Comparison of ENCODE assay signal across 18 cellular contexts in genomic region chr11:65579291-65579690, GRCh38. TPM values are rescaled to one million over a fixed set of nuclear protein-coding genes. Genes with fewer than 3 reads are reported as not detected.
A peak's percentile ranks its signal among the peaks of the same experiment; 100 is the strongest.
DNase-seq lines count a peak whose midpoint lies in the region; ATAC-seq and TF ChIP-seq lines count a peak whose summit lies in the region.
"Had no signal": no experiment of that assay in that cellular context is flagged by ENCODE, and none has a peak within 500 bp of the region (broad histone marks: within the 10 kb centered on the region; RNA-seq: fewer than 3 reads in every experiment).

No MANE protein-coding gene starts in this region.

- no peak overlapping the region for H3K4me3 ChIP-seq in CD8-positive, alpha-beta memory T cell (ENCODE audit: low read length)
- H3K4me3 ChIP-seq in sigmoid colon (no peak overlapping the region), H7 (ENCODE audit: insufficient read depth, low read depth, low read length) (no peak overlapping the region)
- H3K4me3 ChIP-seq: lung, prostate gland, suprapubic skin had no signal

- POLR2A ChIA-PET in CD8-positive, alpha-beta memory T cell (lab: Charles Lee) = interaction anchor here (0.5 kb wide), 1 partner anchor 20 kb away, joined by 3 read pairs; no protein-coding TSS in a partner anchor

- no peak for TF ChIP-seq POLR2A in sigmoid colon (IDR thresholded peaks at IDR 0.05)

- intact Hi-C loops in sigmoid colon (cut with DNase I) (no loop called here), Right ventricle myocardium inferior (cut with DNase I) (no loop called here)

- peaks cover 21% of the 10 kb centered on the region for H3K36me3 ChIP-seq in CD8-positive, alpha-beta memory T cell (ENCODE audit: insufficient read depth, low read length)
- H3K36me3 ChIP-seq in sigmoid colon (peaks cover 41 to 62% (median 42%) of the 10 kb centered on the region in 4 donors), H7 (replicated peaks; ENCODE audit: control insufficient read depth, insufficient read depth, low read length) (no peaks in the 10 kb centered on the region)

- H3K9me3 Mint-ChIP-seq in CD8-positive, alpha-beta memory T cell = peaks cover 0 to 2% (median 0%) of the 10 kb centered on the region in 5 donors
- H3K9me3 Mint-ChIP-seq in activated T-helper 17 cell treated with anti-CD3 and anti-CD28 coated beads, Interleukin-2, amount 50 U/mL, for 72 hours = no peaks in the 10 kb centered on the region
- H3K9me3 Mint-ChIP-seq: HFFc6 had no signal

- no peak for TF ChIP-seq EP300 in sigmoid colon (IDR thresholded peaks at IDR 0.05)

- WGBS in sigmoid colon, 2 donors = 92% methylated on average over 4 of the region's 4 CpGs

- no peaks in the 10 kb centered on the region for H3K27me3 Mint-ChIP-seq in CD8-positive, alpha-beta memory T cell
- no peaks in the 10 kb centered on the region for H3K27me3 Mint-ChIP-seq in activated T-helper 17 cell treated with anti-CD3 and anti-CD28 coated beads, Interleukin-2, amount 50 U/mL, for 72 hours

- H3K27ac Mint-ChIP-seq in CD8-positive, alpha-beta memory T cell = peak overlapping the region in 7 of 8 donors; percentile 35 to 97 (median 68)
- no peak overlapping the region for H3K27ac Mint-ChIP-seq in activated T-helper 17 cell treated with anti-CD3 and anti-CD28 coated beads, Interleukin-2, amount 50 U/mL, for 72 hours

- no peak for TF ChIP-seq CTCF in sigmoid colon (IDR thresholded peaks at IDR 0.05)

- CTCF ChIA-PET in CD8-positive, alpha-beta memory T cell (lab: Charles Lee) = interaction anchor here (1.8 to 6.5 kb wide), 4 partner anchors 9 to 38 kb away, joined by 5 to 66 read pairs (median 22); no protein-coding TSS in a partner anchor

- H3K4me1 Mint-ChIP-seq in CD8-positive, alpha-beta memory T cell = peaks cover 24 to 48% (median 33%) of the 10 kb centered on the region in 3 donors
- peaks cover 16% of the 10 kb centered on the region for H3K4me1 Mint-ChIP-seq in activated T-helper 17 cell treated with anti-CD3 and anti-CD28 coated beads, Interleukin-2, amount 50 U/mL, for 72 hours

- ATAC-seq in activated T-helper 17 cell treated with anti-CD3 and anti-CD28 coated beads, Interleukin-2, amount 50 U/mL, for 72 hours (replicated peaks) = no peak
- ATAC-seq in Right ventricle myocardium inferior (no peak), GM21717 (IDR thresholded peaks at IDR 0.05; ENCODE audit: unreplicated experiment) (no peak)

- H3K27me3 ChIP-seq in CD8-positive, alpha-beta memory T cell (ENCODE audit: insufficient read depth, low read length, poor library complexity, severe bottlenecking) = no peaks in the 10 kb centered on the region
- H3K27me3 ChIP-seq in sigmoid colon (no peaks in the 10 kb centered on the region), H7 (ENCODE audit: control insufficient read depth, insufficient read depth, low read length) (peaks cover 51% of the 10 kb centered on the region)
- H3K27me3 ChIP-seq: suprapubic skin had no signal

- no peaks in the 10 kb centered on the region for H3K9me3 ChIP-seq in CD8-positive, alpha-beta memory T cell (ENCODE audit: low read length)
- H3K9me3 ChIP-seq in sigmoid colon = no peaks in the 10 kb centered on the region
- H3K9me3 ChIP-seq: prostate gland, suprapubic skin had no signal

- peaks cover 5 to 66% (median 8%) of the 10 kb centered on the region in 3 donors for H3K36me3 Mint-ChIP-seq in CD8-positive, alpha-beta memory T cell
- peaks cover 95% of the 10 kb centered on the region for H3K36me3 Mint-ChIP-seq in activated T-helper 17 cell treated with anti-CD3 and anti-CD28 coated beads, Interleukin-2, amount 50 U/mL, for 72 hours (ENCODE audit: low read depth)

- DNase-seq in SKM-1 treated with dmso at 0.1 percent for 144 hours (lab: John Stamatoyannopoulos, UW; ENCODE audit: unreplicated experiment) (peak; percentile 14), SKM-1 (lab: John Stamatoyannopoulos, UW; ENCODE audit: unreplicated experiment) (no peak), sigmoid colon (no peak), Right ventricle myocardium inferior (ENCODE audit: missing footprints) (no peak), H7 (no peak)
- no peak for DNase-seq in CD8-positive, alpha-beta memory T cell
- DNase-seq: C1 segment of cervical spinal cord; DMS153; HFFc6; hypothalamus; NCI-H1694; RPMI8226; stimulated activated CD4-positive, alpha-beta T cell treated with anti-CD3 and anti-CD28 coated beads, Interleukin-4, amount 100 ng/mL, for 4 hours had no signal

- H3K4me1 ChIP-seq in CD8-positive, alpha-beta memory T cell (ENCODE audit: insufficient read depth, low read length) = peaks cover 33% of the 10 kb centered on the region
- H3K4me1 ChIP-seq in sigmoid colon = peaks cover 0 to 65% (median 48%) of the 10 kb centered on the region in 4 donors

- peak overlapping the region in 5 of 7 donors; percentile 13 to 94 (median 54) for H3K4me3 Mint-ChIP-seq in CD8-positive, alpha-beta memory T cell
- peak overlapping the region; percentile 94 for H3K4me3 Mint-ChIP-seq in activated T-helper 17 cell treated with anti-CD3 and anti-CD28 coated beads, Interleukin-2, amount 50 U/mL, for 72 hours

- H3K27ac ChIP-seq in CD8-positive, alpha-beta memory T cell (ENCODE audit: low read depth, low read length) = no peak overlapping the region
- H3K27ac ChIP-seq in sigmoid colon = peak overlapping the region; percentile 91 to 98 (median 98)
- H3K27ac ChIP-seq: prostate gland, suprapubic skin had no signal

RNA-seq across cellular contexts. Expression of gene EHBP1L1, which starts 3.4 kb away (rescaled TPM):
- 100 to 1,000 TPM in 1 of 2 experiments, 10 to 100 TPM in 1; 97.3 to 100 TPM for total RNA-seq in CD8-positive, alpha-beta memory T cell
- polyA plus RNA-seq in CD8-positive, alpha-beta memory T cell = 25.1 TPM
- 100 to 1,000 TPM; 126 to 167 TPM for total RNA-seq in activated T-helper 17 cell treated with anti-CD3 and anti-CD28 coated beads, Interleukin-2, amount 50 U/mL, for 72 hours
- total RNA-seq in sigmoid colon (100 to 1,000 TPM; 148 to 366 (median 194) TPM), Right ventricle myocardium inferior (61.0 TPM)
- 10 to 100 TPM; 31.2 to 71.2 (median 71.2) TPM for polyA plus RNA-seq in sigmoid colon
- total RNA-seq in H7 (2014; rRNA removed; shearing (Covaris generic)) = 1.9 and 4.7 TPM in 2 replicates

RNA-seq across cellular contexts. Expression of gene FAM89B, which starts 7.0 kb away (rescaled TPM):
- total RNA-seq in CD8-positive, alpha-beta memory T cell = 10 to 100 TPM; 30.8 to 34.1 TPM
- polyA plus RNA-seq in CD8-positive, alpha-beta memory T cell = 138 TPM
- total RNA-seq in activated T-helper 17 cell treated with anti-CD3 and anti-CD28 coated beads, Interleukin-2, amount 50 U/mL, for 72 hours = 10 to 100 TPM; 39.0 to 42.2 TPM
- 10 to 100 TPM; 61.2 to 96.7 (median 91.6) TPM for total RNA-seq in sigmoid colon
- polyA plus RNA-seq in sigmoid colon = 10 to 100 TPM; 34.0 to 63.3 (median 38.4) TPM
- 45.1 TPM for total RNA-seq in Right ventricle myocardium inferior
- total RNA-seq in H7 (2014; rRNA removed; shearing (Covaris generic)) = 8.6 and 20.4 TPM in 2 replicates

RNA-seq across cellular contexts. Expression of gene ZNRD2, which starts 9.0 kb away (rescaled TPM):
- 10 to 100 TPM; 69.6 to 77.9 TPM for total RNA-seq in CD8-positive, alpha-beta memory T cell
- 81.4 TPM for polyA plus RNA-seq in CD8-positive, alpha-beta memory T cell
- 10 to 100 TPM; 30.3 to 49.4 TPM for total RNA-seq in activated T-helper 17 cell treated with anti-CD3 and anti-CD28 coated beads, Interleukin-2, amount 50 U/mL, for 72 hours
- total RNA-seq in sigmoid colon = 10 to 100 TPM; 24.9 to 61.0 (median 58.5) TPM
- polyA plus RNA-seq in sigmoid colon = 10 to 100 TPM; 30.7 to 52.6 (median 36.6) TPM
- 23.3 TPM for total RNA-seq in Right ventricle myocardium inferior
- total RNA-seq in H7 (2014; rRNA removed; shearing (Covaris generic)) = 88.1 and 89.1 TPM in 2 replicates

RNA-seq across cellular contexts. Expression of gene KCNK7, which starts 16.3 kb away (rescaled TPM):
- total RNA-seq in CD8-positive, alpha-beta memory T cell = under 1 TPM; 0.59 to 0.64 TPM
- polyA plus RNA-seq in CD8-positive, alpha-beta memory T cell = not detected
- under 1 TPM; 0.52 to 0.79 TPM for total RNA-seq in activated T-helper 17 cell treated with anti-CD3 and anti-CD28 coated beads, Interleukin-2, amount 50 U/mL, for 72 hours
- total RNA-seq in sigmoid colon (under 1 TPM in 2 of 4 donors, not detected in 2; 0.54 to 0.71 TPM), Right ventricle myocardium inferior (0.43 TPM)
- polyA plus RNA-seq in sigmoid colon = 1 to 10 TPM in 1 of 3 donors, not detected in 2; 1.4 TPM
- not detected in 2 replicates for total RNA-seq in H7 (2014; rRNA removed; shearing (Covaris generic))

RNA-seq across cellular contexts. Expression of gene LTBP3, which starts 21.1 kb away (rescaled TPM):
- 10 to 100 TPM; 33.2 to 35.4 TPM for total RNA-seq in CD8-positive, alpha-beta memory T cell
- polyA plus RNA-seq in CD8-positive, alpha-beta memory T cell = 17.9 TPM
- total RNA-seq in activated T-helper 17 cell treated with anti-CD3 and anti-CD28 coated beads, Interleukin-2, amount 50 U/mL, for 72 hours = 100 to 1,000 TPM in 1 of 2 donors, 10 to 100 TPM in 1; 54.3 to 124 TPM
- 100 to 1,000 TPM in 2 of 4 donors, 10 to 100 TPM in 2; 79.6 to 268 (median 117) TPM for total RNA-seq in sigmoid colon
- polyA plus RNA-seq in sigmoid colon = 10 to 100 TPM in 1 of 3 donors, 1 to 10 TPM in 2; 3.9 to 34.0 (median 9.6) TPM
- total RNA-seq in Right ventricle myocardium inferior = 72.3 TPM
- total RNA-seq in H7 (2014; rRNA removed; shearing (Covaris generic)) = 3.9 and 5.7 TPM in 2 replicates

Comparison
In these comparisons a context has a peak if more than half of its experiments do, and no peak if none do; other contexts are left out.
1. RNA of gene EHBP1L1, which starts 3.4 kb away (total RNA-seq): 148 to 366 TPM in sigmoid colon, 126 to 167 TPM in activated T-helper 17 cell treated with anti-CD3 and anti-CD28 coated beads, Interleukin-2, amount 50 U/mL, for 72 hours, 97.3 to 100 TPM in CD8-positive, alpha-beta memory T cell and 61.0 TPM in Right ventricle myocardium inferior (single experiment); 1.9 to 4.7 TPM in H7; every median in the first group is over 10 times any median in the second.